ENCODE assay signal across 23 cellular contexts in genomic region chr6:148720371-148720770, GRCh38. TPM values are rescaled to one million over a fixed set of nuclear protein-coding genes. Genes with fewer than 3 reads are reported as not detected.
DNase-seq lines count a peak whose midpoint lies in the region; ATAC-seq and TF ChIP-seq lines count a peak whose summit lies in the region.
"Had no signal": no experiment of that assay in that cellular context is flagged by ENCODE, and none has a peak within 500 bp of the region (broad histone marks: within the 10 kb centered on the region; RNA-seq: fewer than 3 reads in every experiment).

No MANE protein-coding gene starts in this region.

- CTCF ChIA-PET in PC-3 (lab: Charles Lee), result interaction anchor here (0.5 to 1.3 kb wide), 2 partner anchors 28 to 142 kb away, joined by 4 read pairs; no protein-coding TSS in a partner anchor

- H3K27ac ChIP-seq in PC-3 (ENCODE audit: low read length) (peak overlapping the region; percentile 16; the same call in 1 of the 2 replicates), lower lobe of right lung (no peak overlapping the region)
- H3K27ac ChIP-seq: SJSA1, thoracic aorta had no signal

- H3K27me3 ChIP-seq in PC-3 (ENCODE audit: low read length) (no peaks in the 10 kb centered on the region), lower lobe of right lung (ENCODE audit: low read depth) (no peaks in the 10 kb centered on the region)
- H3K27me3 ChIP-seq: SJSA1 had no signal

- POLR2A ChIA-PET in PC-3 (lab: Charles Lee; ENCODE audit: unreplicated experiment), result no interaction called here

- H3K9ac ChIP-seq in PC-3 (ENCODE audit: low read length), result no peak overlapping the region

- H3K36me3 ChIP-seq in PC-3 (ENCODE audit: low read depth, low read length) (no peaks in the 10 kb centered on the region), lower lobe of right lung (no peaks in the 10 kb centered on the region)
- H3K36me3 ChIP-seq: HAP-1, SJSA1, thoracic aorta had no signal

- H3K9me3 ChIP-seq in PC-3 (ENCODE audit: low read length) (no peaks in the 10 kb centered on the region), lower lobe of right lung (no peaks in the 10 kb centered on the region)
- H3K9me3 ChIP-seq: HAP-1, SJSA1, thoracic aorta had no signal

- peak overlapping the region; percentile 44 for H3K4me2 ChIP-seq in PC-3 (ENCODE audit: low read length)

- no peaks in the 10 kb centered on the region for H3K9me2 ChIP-seq in PC-3 (replicated peaks; ENCODE audit: low read length)

- H3K4me1 ChIP-seq in PC-3 (ENCODE audit: insufficient read depth, low read length), result peaks cover 30% of the 10 kb centered on the region
- no peaks in the 10 kb centered on the region for H3K4me1 ChIP-seq in lower lobe of right lung

- peak overlapping the region; percentile 23 for H3K27ac Mint-ChIP-seq in nephron progenitor cell
- H3K27ac Mint-ChIP-seq: activated CD4-positive, alpha-beta T cell treated with anti-CD3 and anti-CD28 coated beads, Interleukin-2, amount 10 ng/mL, durations not matched to agents 24 days and 14 days; CD4-positive, CD25-positive, alpha-beta regulatory T cell; dendritic cell treated with granulocyte-macrophage colony-stimulating factor and Interleukin-4, amounts not matched to agents 40 ng/mL and 50 ng/mL, for 4 days; natural killer cell treated with Interleukin-12 subunit alpha and Interleukin-12 subunit beta and Interleukin-15 and Interleukin-18, amount 100 ng/mL, for 72 hours; stimulated activated memory B cell treated with anti-CD40 and anti-IgM and Interleukin-4, amounts not matched to agents 10 μg/mL and 1 μg/mL and 100 μg/mL, for 72 hours had no signal

- no peaks in the 10 kb centered on the region for H4K20me1 ChIP-seq in PC-3 (ENCODE audit: low read length)

- BruUV-seq in PC-3 (replicated peaks; lab: Mats Ljungman, UMichigan), result no TSS peak

- H3F3A ChIP-seq in PC-3 (ENCODE audit: low read length, unreplicated experiment), result no peaks in the 10 kb centered on the region

- TF ChIP-seq CTCF in PC-3 (conservative IDR thresholded peaks at IDR 0.05; ENCODE audit: low read depth, low read length), result no peak
- no peak for TF ChIP-seq CTCF in fibroblast of pulmonary artery (IDR thresholded peaks at IDR 0.05; ENCODE audit: low read length, missing control alignments)
- TF ChIP-seq CTCF in nephron progenitor cell (IDR thresholded peaks at IDR 0.05), result no peak
- TF ChIP-seq CTCF in lower lobe of right lung (IDR thresholded peaks at IDR 0.05), result no peak

- no peaks in the 10 kb centered on the region for H3K79me2 ChIP-seq in PC-3 (ENCODE audit: low read length)

- no peaks in the 10 kb centered on the region for H3K4me1 Mint-ChIP-seq in nephron progenitor cell
- H3K4me1 Mint-ChIP-seq: activated CD4-positive, alpha-beta T cell treated with anti-CD3 and anti-CD28 coated beads, Interleukin-2, amount 10 ng/mL, durations not matched to agents 24 days and 14 days; CD4-positive, CD25-positive, alpha-beta regulatory T cell; stimulated activated memory B cell treated with anti-CD40 and anti-IgM and Interleukin-4, amounts not matched to agents 10 μg/mL and 1 μg/mL and 100 μg/mL, for 72 hours had no signal

- peaks cover 3% of the 10 kb centered on the region for H3K27me3 Mint-ChIP-seq in nephron progenitor cell (ENCODE audit: low read depth, poor library complexity)

- no peak overlapping the region for H2AFZ ChIP-seq in PC-3 (ENCODE audit: low read length)

- peaks cover 5% of the 10 kb centered on the region for H3K36me3 Mint-ChIP-seq in nephron progenitor cell (ENCODE audit: low read depth)
- H3K36me3 Mint-ChIP-seq: CD4-positive, CD25-positive, alpha-beta regulatory T cell had no signal

- ATAC-seq in PC-3 (no peak), HG02870 (IDR thresholded peaks at IDR 0.05; ENCODE audit: unreplicated experiment) (no peak), HG02970 (IDR thresholded peaks at IDR 0.05; ENCODE audit: low FRiP score, unreplicated experiment) (no peak), HG02642 (IDR thresholded peaks at IDR 0.05; ENCODE audit: poor library complexity, unreplicated experiment) (no peak), lower lobe of right lung (no peak)
- ATAC-seq: K562; natural killer cell treated with Interleukin-12 subunit alpha and Interleukin-12 subunit beta and Interleukin-15 and Interleukin-18, amount 100 ng/mL, for 72 hours; stimulated activated memory B cell treated with anti-CD40 and anti-IgM and Interleukin-4, amounts not matched to agents 10 μg/mL and 1 μg/mL and 100 μg/mL, for 72 hours had no signal

- peaks cover 25% of the 10 kb centered on the region for H3K9me3 Mint-ChIP-seq in nephron progenitor cell
- H3K9me3 Mint-ChIP-seq: activated CD4-positive, alpha-beta T cell treated with anti-CD3 and anti-CD28 coated beads, Interleukin-2, amount 10 ng/mL, durations not matched to agents 24 days and 14 days had no signal

- no peak overlapping the region for H3K4me3 Mint-ChIP-seq in nephron progenitor cell
- H3K4me3 Mint-ChIP-seq: activated CD4-positive, alpha-beta T cell treated with anti-CD3 and anti-CD28 coated beads, Interleukin-2, amount 10 ng/mL, durations not matched to agents 24 days and 14 days; CD4-positive, CD25-positive, alpha-beta regulatory T cell; dendritic cell treated with granulocyte-macrophage colony-stimulating factor and Interleukin-4, amounts not matched to agents 40 ng/mL and 50 ng/mL, for 4 days; natural killer cell treated with Interleukin-12 subunit alpha and Interleukin-12 subunit beta and Interleukin-15 and Interleukin-18, amount 100 ng/mL, for 72 hours; stimulated activated memory B cell treated with anti-CD40 and anti-IgM and Interleukin-4, amounts not matched to agents 10 μg/mL and 1 μg/mL and 100 μg/mL, for 72 hours had no signal

- intact Hi-C loops in PC-3 (cut with micrococcal nuclease) (no loop called here), lower lobe of right lung (cut with DNase I) (no loop called here)

- H3K4me3 ChIP-seq in PC-3 (ENCODE audit: low read length) (no peak overlapping the region), fibroblast of pulmonary artery (replicated peaks; ENCODE audit: low read depth, low read length) (no peak overlapping the region), lower lobe of right lung (no peak overlapping the region)
- H3K4me3 ChIP-seq: HAP-1, K562, SJSA1, thoracic aorta had no signal

- DNase-seq in Daoy (ENCODE audit: low read depth) (peak; percentile 42), PC-3 (peak; percentile 2), fibroblast of pulmonary artery (ENCODE audit: low read depth) (peak; percentile 74), nephron progenitor cell (no peak), lower lobe of right lung (no peak)
- DNase-seq: activated CD4-positive, alpha-beta T cell treated with anti-CD3 and anti-CD28 coated beads, Interleukin-2, amount 10 ng/mL, durations not matched to agents 24 days and 14 days; activated CD8-positive, alpha-beta memory T cell treated with anti-CD3 and anti-CD28 coated beads, Interleukin-2, amount 50 U/mL, for 4 hours; CD4-positive, CD25-positive, alpha-beta regulatory T cell; foreskin melanocyte; MV-4-11; NCI-H187; NCI-H345; OCI-M1 had no signal

RNA-seq across cellular contexts. Expression of gene UST, which starts 26.5 kb away (rescaled TPM):
- total RNA-seq in Daoy (2014; rRNA removed; shearing (Covaris generic)), result 12.1 and 13.6 TPM in 2 replicates
- total RNA-seq in PC-3 (2014; rRNA removed) (3.9 and 7.9 TPM in 2 replicates), lower lobe of right lung (11.8 TPM)

Comparison
In these comparisons a context has a peak if more than half of its experiments do, and no peak if none do; other contexts are left out.
1. DNase-seq: peak in Daoy (single experiment), PC-3 (single experiment) and fibroblast of pulmonary artery (single experiment); none in nephron progenitor cell (single experiment) and lower lobe of right lung (single experiment).